ENCODE assay signal across 10 cellular contexts in the genomic region with DNA sequence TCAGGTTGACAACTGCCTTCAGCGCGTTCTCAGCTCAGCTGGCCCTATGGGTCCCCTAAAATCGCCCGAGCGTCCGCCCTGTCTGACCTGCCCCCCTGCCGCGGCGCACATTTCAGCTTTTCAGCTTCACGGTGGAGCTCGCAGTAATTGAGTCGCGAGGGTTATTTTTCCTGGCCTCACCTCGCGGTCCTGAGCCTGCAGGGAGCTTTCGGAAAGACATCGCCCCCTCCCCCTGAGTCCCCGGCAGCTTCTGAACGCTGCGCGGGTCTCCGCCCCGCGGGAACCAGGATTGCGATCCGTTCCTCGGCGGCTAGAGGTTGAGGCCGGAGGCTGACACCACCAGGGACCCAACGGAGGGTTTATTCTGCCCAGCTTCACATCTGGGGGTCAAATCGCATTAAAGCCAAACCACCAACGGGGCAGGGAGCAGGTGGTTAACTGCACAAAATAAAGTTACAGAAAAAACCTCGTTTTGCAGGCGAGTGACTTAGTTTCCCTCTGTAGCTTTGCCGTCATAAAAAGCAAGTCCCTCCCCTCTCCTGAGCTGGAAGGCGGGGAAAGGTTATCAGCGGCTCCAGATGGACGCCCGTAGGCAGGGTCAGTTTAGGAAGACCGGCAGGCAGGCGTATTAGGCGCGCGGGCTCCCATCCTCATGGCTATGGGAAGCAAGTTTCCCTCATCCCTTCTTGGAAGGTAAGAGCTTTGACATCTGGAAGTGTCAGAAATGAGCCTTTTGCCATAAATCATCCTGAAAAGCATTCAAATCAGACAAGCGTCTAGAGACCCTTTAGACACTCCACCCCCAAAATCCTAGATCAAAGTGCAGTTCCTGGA. TPM values are rescaled to one million over a fixed set of nuclear protein-coding genes. Genes with fewer than 3 reads are reported as not detected.
DNase-seq lines count a peak whose midpoint lies in the region; ATAC-seq and TF ChIP-seq lines count a peak whose summit lies in the region.
"Had no signal": no experiment of that assay in that cellular context is flagged by ENCODE, and none has a peak within 500 bp of the region (broad histone marks: within the 10 kb centered on the region; RNA-seq: fewer than 3 reads in every experiment).

No MANE protein-coding gene starts in this region.

- peaks cover 95% of the 10 kb centered on the region for H3K27me3 Mint-ChIP-seq in progenitor cell of endocrine pancreas

- peaks cover 14% of the 10 kb centered on the region for H3K4me1 Mint-ChIP-seq in progenitor cell of endocrine pancreas (ENCODE audit: low read depth)

- H3K9ac ChIP-seq in GM23248 = peak overlapping the region; percentile 95

- H3K79me2 ChIP-seq in GM23248 (ENCODE audit: insufficient read depth) = peaks cover 95% of the 10 kb centered on the region

- TF ChIP-seq CTCF in progenitor cell of endocrine pancreas (IDR thresholded peaks at IDR 0.05; ENCODE audit: unreplicated experiment) = no peak

- peak overlapping the region; percentile 99 for H3K4me2 ChIP-seq in GM23248 (ENCODE audit: unreplicated experiment)

- peaks cover 71% of the 10 kb centered on the region for H3K4me1 ChIP-seq in GM23248 (ENCODE audit: insufficient read depth)
- H3K4me1 ChIP-seq in SJSA1 (replicated peaks) = peaks cover 68% of the 10 kb centered on the region

- H3K9me3 Mint-ChIP-seq in progenitor cell of endocrine pancreas (ENCODE audit: low read depth) = no peaks in the 10 kb centered on the region

- no peaks in the 10 kb centered on the region for H3K36me3 Mint-ChIP-seq in progenitor cell of endocrine pancreas (ENCODE audit: insufficient read depth)

- WGBS in GM23248 (ENCODE audit: low coverage in 1 of 2, low lambda C conversion rate in 2 of 2, missing lambda C conversion rate in 2 of 2), 2 experiments = 1 to 3% methylated on average over 45 of the region's 45 CpGs

- peaks cover 45% of the 10 kb centered on the region for H3F3A ChIP-seq in GM23248 (ENCODE audit: insufficient read depth)

- in situ Hi-C loops in GM23248 (cut with MboI) = loop anchor here (25.0 kb wide), 1 partner anchor 744 kb away; no protein-coding TSS in a partner anchor

- H3K27ac Mint-ChIP-seq in progenitor cell of endocrine pancreas = no peak overlapping the region

- ATAC-seq in Right ventricle myocardium superior (ENCODE audit: poor library complexity) (peak; percentile 71), GM18505 (IDR thresholded peaks at IDR 0.05; ENCODE audit: unreplicated experiment) (no peak)

- no peaks in the 10 kb centered on the region for H3K27me3 ChIP-seq in GM23248 (replicated peaks; ENCODE audit: insufficient read depth)
- no peaks in the 10 kb centered on the region for H3K27me3 ChIP-seq in SJSA1 (replicated peaks)

- H3K9me2 ChIP-seq in GM23248 (ENCODE audit: insufficient read depth) = no peaks in the 10 kb centered on the region

- DNase-seq in GM23248 (peak; percentile 64), SJSA1 (ENCODE audit: low read depth in 1 of 2, low spot score in 2 of 2) (peak; percentile 62 to 67), Right ventricle myocardium superior (no peak), progenitor cell of endocrine pancreas (ENCODE audit: low spot score, unreplicated experiment) (no peak), HPDE6-E6E7 (ENCODE audit: extremely low spot score) (no peak), substantia nigra (lab: John Stamatoyannopoulos, UW) (no peak), GOT3 (lab: John Stamatoyannopoulos, UW) (no peak)

- H3K4me3 ChIP-seq in GM23248 (peak overlapping the region; percentile 88), SJSA1 (peak overlapping the region; percentile 45)

- H3K27ac ChIP-seq in GM23248 (peak overlapping the region; percentile 97), SJSA1 (peak overlapping the region; percentile 92), substantia nigra (ENCODE audit: low read depth, low read length, poor library complexity, severe bottlenecking) (no peak overlapping the region)
- H3K27ac ChIP-seq: neutrophil had no signal

- no peaks in the 10 kb centered on the region for H4K20me1 ChIP-seq in GM23248 (ENCODE audit: insufficient read depth)

- peak overlapping the region; percentile 40 for H3K4me3 Mint-ChIP-seq in progenitor cell of endocrine pancreas (ENCODE audit: low read depth)

- no peak for TF ChIP-seq POLR2A in GM18505 (IDR thresholded peaks at IDR 0.05; ENCODE audit: borderline replicate concordance, extremely low read depth, insufficient read depth, insufficient read length)

- H3K36me3 ChIP-seq in GM23248 (ENCODE audit: low read depth) (no peaks in the 10 kb centered on the region), SJSA1 (peaks cover 11% of the 10 kb centered on the region; the same call in 1 of the 2 replicates)
- H3K36me3 ChIP-seq: neutrophil had no signal

- peak overlapping the region; percentile 84 for H2AFZ ChIP-seq in GM23248

- intact Hi-C loops in Right ventricle myocardium superior (cut with DNase I) = no loop called here

- H3K9me3 ChIP-seq in GM23248 (ENCODE audit: low read depth) (no peaks in the 10 kb centered on the region), SJSA1 (replicated peaks) (no peaks in the 10 kb centered on the region)
- H3K9me3 ChIP-seq: neutrophil had no signal

RNA-seq across cellular contexts. Expression of gene TWIST1, which starts 10.9 kb away (rescaled TPM):
- 45.7 and 47.8 TPM in 2 replicates for total RNA-seq in GM23248 (2014; rRNA removed; shearing (Covaris generic))
- polyA plus RNA-seq in GM23248 (2016; fragmentation: Nextera tagmentation; extraction: Ambion mirVana) = 17.2 and 17.5 TPM in 2 replicates
- total RNA-seq in SJSA1 (2014; rRNA removed; shearing (Covaris generic)) = 49.5 and 76.2 TPM in 2 replicates
- total RNA-seq in Right ventricle myocardium superior (1.4 TPM), progenitor cell of endocrine pancreas (1.8 and 2.8 TPM in 2 replicates)

RNA-seq across cellular contexts. Expression of gene FERD3L, which starts 38.7 kb away (rescaled TPM):
- total RNA-seq in GM23248 (2014; rRNA removed; shearing (Covaris generic)) = not detected in 2 replicates
- not detected in 2 replicates for polyA plus RNA-seq in GM23248 (2016; fragmentation: Nextera tagmentation; extraction: Ambion mirVana)
- not detected in 2 replicates for total RNA-seq in SJSA1 (2014; rRNA removed; shearing (Covaris generic))
- total RNA-seq in Right ventricle myocardium superior = not detected
- total RNA-seq in progenitor cell of endocrine pancreas = not detected in 2 replicates
- total RNA-seq: activated CD8-positive, alpha-beta memory T cell treated with anti-CD3 and anti-CD28 coated beads for 36 hours had no signal

Comparison
In these comparisons a context has a peak if more than half of its experiments do, and no peak if none do; other contexts are left out.
1. DNase-seq: peak in GM23248 (single experiment) and SJSA1 (2 of 2); none in Right ventricle myocardium superior (single experiment), progenitor cell of endocrine pancreas (single experiment), HPDE6-E6E7 (single experiment), substantia nigra (0 of 49) and GOT3 (single experiment).
2. RNA of gene TWIST1, which starts 10.9 kb away (total RNA-seq): 49.5 to 76.2 TPM in SJSA1 and 45.7 to 47.8 TPM in GM23248; 1.8 to 2.8 TPM in progenitor cell of endocrine pancreas and 1.4 TPM in Right ventricle myocardium superior (single experiment); every median in the first group is over 10 times any median in the second.